In genomic region chr9:96137666-96138429, GRCh38 we compare ENCODE assay signal across 8 cellular contexts.
DNase-seq lines count a peak whose midpoint lies in the region; ATAC-seq and TF ChIP-seq lines count a peak whose summit lies in the region.

No MANE protein-coding gene starts in this region.

- H3K4me1 Mint-ChIP-seq in IgD-negative memory B cell = peaks cover 11 to 22% (median 18%) of the 10 kb centered on the region in 3 donors

- peak overlapping the region; percentile 54 to 94 (median 89) for H3K4me3 Mint-ChIP-seq in IgD-negative memory B cell

- peak overlapping the region; percentile 55 to 95 (median 83) for H3K27ac Mint-ChIP-seq in IgD-negative memory B cell

- peak; percentile 7 for DNase-seq in AG10803 (ENCODE audit: low read depth)
- no peak for DNase-seq in NCI-H1436 (lab: John Stamatoyannopoulos, UW)
- no peak for DNase-seq in islet precursor cell
- no peak for DNase-seq in NCI-H146 (lab: John Stamatoyannopoulos, UW)
- DNase-seq in NOMO-1 treated with DMSO at 0.1 percent for 48 hours (lab: John Stamatoyannopoulos, UW; ENCODE audit: unreplicated experiment) = no peak

- peaks cover 0 to 2% (median 0%) of the 10 kb centered on the region in 3 donors for H3K9me3 Mint-ChIP-seq in IgD-negative memory B cell

- H3K27ac ChIP-seq in layer of hippocampus (ENCODE audit: low read depth, low read length) = peak overlapping the region; percentile 85

- H3K27me3 Mint-ChIP-seq in IgD-negative memory B cell = no peaks in the 10 kb centered on the region

- TF ChIP-seq CTCF in AG10803 (conservative IDR thresholded peaks at IDR 0.05; ENCODE audit: low read length) = no peak

- H3K27me3 ChIP-seq in layer of hippocampus (ENCODE audit: control insufficient read depth, insufficient read depth, low read length) = no peaks in the 10 kb centered on the region

- ATAC-seq in GM21515 (IDR thresholded peaks at IDR 0.05; ENCODE audit: unreplicated experiment) = peak; percentile 24

- H3K36me3 Mint-ChIP-seq in IgD-negative memory B cell = no peaks in the 10 kb centered on the region

- H3K4me3 ChIP-seq in AG10803 (ENCODE audit: low read length) = peak overlapping the region; percentile 50
